ENCODE assay signal across 13 cellular contexts in the genomic region with DNA sequence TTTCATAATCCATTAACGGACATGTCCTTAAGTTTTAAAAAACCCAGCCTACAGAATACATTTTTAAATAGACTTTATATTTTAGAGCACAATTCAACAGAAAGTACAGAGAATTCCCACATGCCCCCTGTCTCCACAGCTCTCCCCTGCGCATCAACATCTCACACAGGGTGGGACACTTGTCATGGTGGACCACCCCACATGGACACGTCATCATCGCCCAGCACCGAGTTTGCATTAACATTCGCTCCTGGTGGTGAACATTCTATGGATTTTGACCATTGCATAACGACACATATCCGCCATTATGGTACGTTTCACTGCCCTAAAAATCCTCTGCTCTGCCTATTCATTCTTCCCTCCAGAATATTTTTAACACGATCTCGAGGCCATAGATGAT. TPM values are rescaled to one million over a fixed set of nuclear protein-coding genes. Genes with fewer than 3 reads are reported as not detected.
DNase-seq lines count a peak whose midpoint lies in the region; ATAC-seq and TF ChIP-seq lines count a peak whose summit lies in the region.
"Had no signal": no experiment of that assay in that cellular context is flagged by ENCODE, and none has a peak within 500 bp of the region (broad histone marks: within the 10 kb centered on the region; RNA-seq: fewer than 3 reads in every experiment).

No MANE protein-coding gene starts in this region.

- peaks cover 27% of the 10 kb centered on the region for H3K4me1 Mint-ChIP-seq in GM23338
- peaks cover 7% of the 10 kb centered on the region for H3K4me1 Mint-ChIP-seq in T-helper 17 cell
- H3K4me1 Mint-ChIP-seq in glutamatergic neuron (ENCODE audit: low read depth, unreplicated experiment), result peaks cover 29% of the 10 kb centered on the region
- H3K4me1 Mint-ChIP-seq in osteocyte (ENCODE audit: unreplicated experiment), result peaks cover 3% of the 10 kb centered on the region
- H3K4me1 Mint-ChIP-seq in T-helper 2 cell treated with Interferon-gamma antibody and Interleukin-4, amounts not matched to agents 5 μg/mL and 100 μg/mL, for 36 hours (ENCODE audit: low read depth), result no peaks in the 10 kb centered on the region

- peaks cover 2% of the 10 kb centered on the region; the same call in 2 of the 3 replicates for H3K36me3 Mint-ChIP-seq in GM23338 (ENCODE audit: low read depth)
- H3K36me3 Mint-ChIP-seq in T-helper 17 cell (ENCODE audit: low read depth), result peaks cover 5% of the 10 kb centered on the region
- H3K36me3 Mint-ChIP-seq in glutamatergic neuron (ENCODE audit: unreplicated experiment), result no peaks in the 10 kb centered on the region
- no peaks in the 10 kb centered on the region for H3K36me3 Mint-ChIP-seq in osteocyte (ENCODE audit: unreplicated experiment)
- no peaks in the 10 kb centered on the region for H3K36me3 Mint-ChIP-seq in T-helper 2 cell treated with Interferon-gamma antibody and Interleukin-4, amounts not matched to agents 5 μg/mL and 100 μg/mL, for 36 hours (ENCODE audit: low read depth)
- H3K36me3 Mint-ChIP-seq: CD4-positive, CD25-positive, alpha-beta regulatory T cell had no signal

- peak overlapping the region; percentile 88; the same call in 1 of the 2 replicates for H3K4me2 ChIP-seq in GM23338

- H3K9me3 ChIP-seq in T-helper 17 cell (ENCODE audit: control insufficient read depth, low read length, poor library complexity, severe bottlenecking), result no peaks in the 10 kb centered on the region
- H3K9me3 ChIP-seq: Peyer's patch had no signal

- H3K27me3 ChIP-seq in GM23338 (ENCODE audit: insufficient read depth), result peaks cover 40% of the 10 kb centered on the region

- H3K9me3 Mint-ChIP-seq in GM23338, result peaks cover 2% of the 10 kb centered on the region
- H3K9me3 Mint-ChIP-seq in glutamatergic neuron (ENCODE audit: unreplicated experiment), result peaks cover 11% of the 10 kb centered on the region
- H3K9me3 Mint-ChIP-seq in osteocyte (ENCODE audit: unreplicated experiment), result no peaks in the 10 kb centered on the region
- H3K9me3 Mint-ChIP-seq in T-helper 2 cell treated with Interferon-gamma antibody and Interleukin-4, amounts not matched to agents 5 μg/mL and 100 μg/mL, for 36 hours, result no peaks in the 10 kb centered on the region

- H3K4me1 ChIP-seq in GM23338 (ENCODE audit: insufficient read depth), result peaks cover 5% of the 10 kb centered on the region; the same call in 1 of the 2 replicates

- no peak for DNase-seq in GM23338 (ENCODE audit: low spot score)
- DNase-seq in T-helper 17 cell, result no peak
- no peak for DNase-seq in glutamatergic neuron
- no peak for DNase-seq in osteocyte (ENCODE audit: extremely low spot score, unreplicated experiment)
- DNase-seq in NK-92 (lab: John Stamatoyannopoulos, UW; ENCODE audit: unreplicated experiment), result no peak
- DNase-seq in activated gamma-delta T cell treated with Interleukin-2 at 50 U/mL for 16 hours, result no peak
- no peak for DNase-seq in T-helper 2 cell treated with Interferon-gamma antibody and Interleukin-4, amounts not matched to agents 5 μg/mL and 100 μg/mL, for 36 hours (ENCODE audit: low spot score)
- DNase-seq: CD4-positive, CD25-positive, alpha-beta regulatory T cell; KBM-7; NCI-H2227 treated with DMSO at 0.1 percent for 48 hours; Right ventricle myocardium superior had no signal

- H3K9me2 ChIP-seq in GM23338 (ENCODE audit: insufficient read depth), result no peaks in the 10 kb centered on the region

- TF ChIP-seq CTCF in GM23338 (conservative IDR thresholded peaks at IDR 0.05; ENCODE audit: low read depth in 2 of 2) (no peak), glutamatergic neuron (IDR thresholded peaks at IDR 0.05; ENCODE audit: partially characterized antibody, unreplicated experiment) (no peak), osteocyte (IDR thresholded peaks at IDR 0.05) (no peak)

- H3K27me3 Mint-ChIP-seq in GM23338 (ENCODE audit: insufficient read depth, low read depth, poor library complexity) (peaks cover 31% of the 10 kb centered on the region), T-helper 17 cell (peaks cover 50% of the 10 kb centered on the region), glutamatergic neuron (ENCODE audit: unreplicated experiment) (peaks cover 25% of the 10 kb centered on the region), osteocyte (ENCODE audit: unreplicated experiment) (peaks cover 29% of the 10 kb centered on the region)
- H3K27me3 Mint-ChIP-seq in T-helper 2 cell treated with Interferon-gamma antibody and Interleukin-4, amounts not matched to agents 5 μg/mL and 100 μg/mL, for 36 hours (ENCODE audit: low read depth), result peaks cover 43% of the 10 kb centered on the region

- no peaks in the 10 kb centered on the region for H3K36me3 ChIP-seq in GM23338 (ENCODE audit: insufficient read depth)
- H3K36me3 ChIP-seq: Peyer's patch had no signal

- H3K27ac ChIP-seq in GM23338 (ENCODE audit: low read depth), result no peak overlapping the region
- H3K27ac ChIP-seq: Peyer's patch, SK-N-MC had no signal

- H3K27ac Mint-ChIP-seq in GM23338 (no peak overlapping the region), T-helper 17 cell (no peak overlapping the region), glutamatergic neuron (ENCODE audit: unreplicated experiment) (peak overlapping the region; percentile 59), osteocyte (ENCODE audit: unreplicated experiment) (no peak overlapping the region)
- no peak overlapping the region for H3K27ac Mint-ChIP-seq in T-helper 2 cell treated with Interferon-gamma antibody and Interleukin-4, amounts not matched to agents 5 μg/mL and 100 μg/mL, for 36 hours
- H3K27ac Mint-ChIP-seq: CD4-positive, CD25-positive, alpha-beta regulatory T cell had no signal

- H3K4me3 Mint-ChIP-seq in GM23338 (peak overlapping the region; percentile 49; the same call in 2 of the 3 replicates), T-helper 17 cell (peak overlapping the region; percentile 56), glutamatergic neuron (ENCODE audit: unreplicated experiment) (peak overlapping the region; percentile 57), osteocyte (ENCODE audit: unreplicated experiment) (peak overlapping the region; percentile 31)
- no peak overlapping the region for H3K4me3 Mint-ChIP-seq in T-helper 2 cell treated with Interferon-gamma antibody and Interleukin-4, amounts not matched to agents 5 μg/mL and 100 μg/mL, for 36 hours

- H3K4me3 ChIP-seq in GM23338, result no peak overlapping the region

- no peak overlapping the region; the same call in 1 of the 2 replicates for H2AFZ ChIP-seq in GM23338

- ATAC-seq in GM23338, result no peak
- ATAC-seq in T-helper 17 cell, result no peak

- H3F3A ChIP-seq in GM23338 (replicated peaks; ENCODE audit: low read depth), result no peaks in the 10 kb centered on the region

- no peaks in the 10 kb centered on the region for H3K79me2 ChIP-seq in GM23338 (replicated peaks; ENCODE audit: insufficient read depth)

- H4K20me1 ChIP-seq in GM23338 (replicated peaks; ENCODE audit: insufficient read depth), result no peaks in the 10 kb centered on the region

TF ChIP-seq in GM23338, 12 proteins besides CTCF, POLR2A, EP300 and RAD21:
- no peak for TF ChIP-seq ZNF114 (CRISPR knock-in tag; IDR thresholded peaks at IDR 0.05)

RNA-seq across cellular contexts. Expression of gene KCNF1, which starts 1.1 kb away (rescaled TPM):
- total RNA-seq in GM23338 (2014; rRNA removed; shearing (Covaris generic)), result 0.70 and 1.5 TPM in 2 replicates
- polyA plus RNA-seq in GM23338 (2016; fragmentation: Nextera tagmentation; extraction: Ambion mirVana), result 0.11 and 0.19 TPM in 2 replicates
- total RNA-seq in T-helper 17 cell, result not detected
- total RNA-seq in glutamatergic neuron (ENCODE audit: unreplicated experiment), result 7.7 TPM
- not detected in 2 replicates for total RNA-seq in osteocyte
- total RNA-seq: CD4-positive, CD25-positive, alpha-beta regulatory T cell; Right ventricle myocardium superior had no signal
- polyA plus RNA-seq: CD4-positive, CD25-positive, alpha-beta regulatory T cell had no signal
